8 cellular contexts compared by ENCODE assay signal in genomic region chr1:116763116-116763786, GRCh38. TPM values are rescaled to one million over a fixed set of nuclear protein-coding genes. Genes with fewer than 3 reads are reported as not detected.
DNase-seq lines count a peak whose midpoint lies in the region.

No MANE protein-coding gene starts in this region.

- WGBS in thymus: 25% methylated on average over 4 of the region's 4 CpGs

- H3K9me3 ChIP-seq in mucosa of rectum (ENCODE audit: control insufficient read depth in 2 of 2, low read length in 2 of 2) (no peaks in the 10 kb centered on the region), thymus (ENCODE audit: control insufficient read depth) (no peaks in the 10 kb centered on the region)

- H3K36me3 ChIP-seq in mucosa of rectum (ENCODE audit: control insufficient read depth in 2 of 2, insufficient read depth in 2 of 2, low read length in 2 of 2) (no peaks in the 10 kb centered on the region), thymus (ENCODE audit: control insufficient read depth, insufficient read depth) (peaks cover 73% of the 10 kb centered on the region)

- DNase-seq in activated naive CD4-positive, alpha-beta T cell treated with Interleukin-2 at 50 U/mL for 16 hours: peak; percentile 73
- no peak for DNase-seq in activated naive CD4-positive, alpha-beta T cell (lab: John Stamatoyannopoulos, UW)
- DNase-seq in astrocyte of the hippocampus (ENCODE audit: low read depth, low spot score): peak; percentile 27
- DNase-seq in GOT3 (lab: John Stamatoyannopoulos, UW): no peak
- DNase-seq in DMS153 treated with DMSO at 0.1 percent for 48 hours (lab: John Stamatoyannopoulos, UW; ENCODE audit: unreplicated experiment): no peak
- no peak for DNase-seq in NCI-H128 (lab: John Stamatoyannopoulos, UW; ENCODE audit: unreplicated experiment)

- H3K4me3 ChIP-seq in mucosa of rectum (ENCODE audit: low read length in 2 of 2): no peak overlapping the region
- H3K4me3 ChIP-seq in thymus (ENCODE audit: low read length): peak overlapping the region; percentile 6

- no peak overlapping the region for H3K9ac ChIP-seq in mucosa of rectum (ENCODE audit: low read depth in 1 of 2, low read length in 2 of 2)

- H3K4me1 ChIP-seq in mucosa of rectum (ENCODE audit: control insufficient read depth in 2 of 2, insufficient read depth in 2 of 2, low read length in 2 of 2) (no peaks in the 10 kb centered on the region), thymus (ENCODE audit: control insufficient read depth, insufficient read depth, low read length) (peaks cover 78% of the 10 kb centered on the region)

- H3K27me3 ChIP-seq in mucosa of rectum (ENCODE audit: control insufficient read depth in 2 of 2, insufficient read depth in 2 of 2, low read length in 2 of 2) (no peaks in the 10 kb centered on the region), thymus (ENCODE audit: control insufficient read depth, insufficient read depth) (no peaks in the 10 kb centered on the region)

- peak overlapping the region; percentile 24 to 56 for H3K27ac ChIP-seq in mucosa of rectum (ENCODE audit: low read depth in 2 of 2, low read length in 2 of 2)
- peak overlapping the region; percentile 98 for H3K27ac ChIP-seq in thymus (ENCODE audit: low read depth)

RNA-seq across cellular contexts. Expression of gene CD2, which starts 9.0 kb away (rescaled TPM):
- 244 TPM for polyA plus RNA-seq in thymus

Comparison
In these comparisons a context has a peak if more than half of its experiments do, and no peak if none do; other contexts are left out.
1. DNase-seq: peak in activated naive CD4-positive, alpha-beta T cell treated with Interleukin-2 at 50 U/mL for 16 hours (single experiment) and astrocyte of the hippocampus (single experiment); none in activated naive CD4-positive, alpha-beta T cell (0 of 4), GOT3 (single experiment), DMS153 treated with DMSO at 0.1 percent for 48 hours (single experiment) and NCI-H128 (single experiment).